In genomic region chr2:234884591-234884990, GRCh38 we compare ENCODE assay signal across 17 cellular contexts.
DNase-seq lines count a peak whose midpoint lies in the region; ATAC-seq and TF ChIP-seq lines count a peak whose summit lies in the region.
"Had no signal": no experiment of that assay in that cellular context is flagged by ENCODE, and none has a peak within 500 bp of the region (broad histone marks: within the 10 kb centered on the region; RNA-seq: fewer than 3 reads in every experiment).

No MANE protein-coding gene starts in this region.

- no peak for ATAC-seq in Panc1
- no peak for ATAC-seq in WTC11
- peak; percentile 20 for ATAC-seq in esophagus mucosa
- no peak for ATAC-seq in GM18907 (IDR thresholded peaks at IDR 0.05; ENCODE audit: unreplicated experiment)

- TF ChIP-seq CTCF in Panc1 (IDR thresholded peaks at IDR 0.05): no peak
- no peak for TF ChIP-seq CTCF in WTC11 (IDR thresholded peaks at IDR 0.05)
- no peak for TF ChIP-seq CTCF in neural crest cell (conservative IDR thresholded peaks at IDR 0.05)
- TF ChIP-seq CTCF in lower leg skin (IDR thresholded peaks at IDR 0.05): no peak
- TF ChIP-seq CTCF in neural progenitor cell (IDR thresholded peaks at IDR 0.05): no peak

- H3F3A ChIP-seq in neural progenitor cell (ENCODE audit: low read depth): peaks cover 4% of the 10 kb centered on the region

- H3K27me3 ChIP-seq in Panc1 (ENCODE audit: control insufficient read depth, insufficient read depth, low read length): no peaks in the 10 kb centered on the region
- H3K27me3 ChIP-seq in neural progenitor cell: no peaks in the 10 kb centered on the region
- H3K27me3 ChIP-seq: BE2C had no signal

- in situ Hi-C loops in Panc1 (cut with HindIII; ENCODE audit: low pct_unique_long_range_greater_than_20kb, low sequenced_read_pairs): loop anchor here (10.0 kb wide), 1 partner anchor 210 kb away; no protein-coding TSS in a partner anchor

- H3K4me1 ChIP-seq in Panc1 (ENCODE audit: control insufficient read depth, insufficient read depth, low read length) (peaks cover 31% of the 10 kb centered on the region), neural progenitor cell (peaks cover 19% of the 10 kb centered on the region)

- H3K27me3 Mint-ChIP-seq in WTC11 (ENCODE audit: low read depth) (no peaks in the 10 kb centered on the region), neural crest cell (ENCODE audit: low read depth) (no peaks in the 10 kb centered on the region), neural progenitor cell (ENCODE audit: insufficient read depth, low read depth) (peaks cover 6% of the 10 kb centered on the region)
- H3K27me3 Mint-ChIP-seq: CD4-positive, CD25-positive, alpha-beta regulatory T cell had no signal

- 82 to 85% methylated on average over 7 of the region's 7 CpGs for WGBS in lower leg skin, 2 donors

- no peak for DNase-seq in Panc1 (ENCODE audit: low read depth, low spot score)
- DNase-seq in WTC11 (ENCODE audit: low spot score): no peak
- DNase-seq in neural crest cell (ENCODE audit: low read depth, low spot score): no peak
- no peak for DNase-seq in lower leg skin (ENCODE audit: low spot score in 2 of 2)
- DNase-seq in NCI-H187 treated with DMSO at 0.1 percent for 48 hours (lab: John Stamatoyannopoulos, UW): no peak
- DNase-seq in neural progenitor cell (ENCODE audit: low spot score): no peak
- DNase-seq: ACHN; BE2C; C1 segment of cervical spinal cord; CD4-positive, CD25-positive, alpha-beta regulatory T cell; CD8-positive, alpha-beta memory T cell; COR-L47; DMS 273 treated with DMSO at 0.1 percent for 48 hours; DMS53; H9 had no signal

- H2AFZ ChIP-seq in neural progenitor cell (replicated peaks): no peak overlapping the region

- H3K27ac Mint-ChIP-seq in WTC11: 0 out of 2 replicates have a peak overlapping the region, but pooled peaks have one; percentile 32
- H3K27ac Mint-ChIP-seq in neural crest cell (ENCODE audit: unreplicated experiment): no peak overlapping the region
- no peak overlapping the region for H3K27ac Mint-ChIP-seq in neural progenitor cell
- H3K27ac Mint-ChIP-seq: CD4-positive, CD25-positive, alpha-beta regulatory T cell had no signal

- H3K9me3 ChIP-seq in Panc1 (ENCODE audit: control insufficient read depth, insufficient read depth, low read depth, low read length): no peaks in the 10 kb centered on the region
- H3K9me3 ChIP-seq in neural progenitor cell (ENCODE audit: low read depth): no peaks in the 10 kb centered on the region
- H3K9me3 ChIP-seq: BE2C had no signal

- no peak for TF ChIP-seq POLR2A in lower leg skin (IDR thresholded peaks at IDR 0.05)

- POLR2A ChIA-PET in Panc1 (lab: Charles Lee) (no interaction called here), WTC11 (lab: Charles Lee) (no interaction called here)

- BruUV-seq in Panc1 (replicated peaks; lab: Mats Ljungman, UMichigan): no TSS peak

- H3K4me2 ChIP-seq in neural progenitor cell: no peak overlapping the region

- no peak overlapping the region for H3K9ac ChIP-seq in neural progenitor cell

- H3K4me3 Mint-ChIP-seq in WTC11 (no peak overlapping the region), neural crest cell (peak overlapping the region; percentile 47), neural progenitor cell (no peak overlapping the region)
- H3K4me3 Mint-ChIP-seq: CD4-positive, CD25-positive, alpha-beta regulatory T cell; CD8-positive, alpha-beta memory T cell; H9 had no signal

- H3K4me3 ChIP-seq in Panc1 (ENCODE audit: low read depth in 2 of 2, low read length in 2 of 2): no peak overlapping the region
- no peak overlapping the region for H3K4me3 ChIP-seq in lower leg skin (ENCODE audit: low read depth, poor library complexity, severe bottlenecking)
- no peak overlapping the region for H3K4me3 ChIP-seq in neural progenitor cell

- H3K36me3 Mint-ChIP-seq in WTC11 (peaks cover 7% of the 10 kb centered on the region; the same call in 1 of the 2 replicates), neural crest cell (ENCODE audit: low read depth) (peaks cover 10% of the 10 kb centered on the region), neural progenitor cell (no peaks in the 10 kb centered on the region)
- H3K36me3 Mint-ChIP-seq: CD4-positive, CD25-positive, alpha-beta regulatory T cell had no signal

- H4K20me1 ChIP-seq in neural progenitor cell (ENCODE audit: low read depth): no peaks in the 10 kb centered on the region

- H3K9me3 Mint-ChIP-seq in WTC11: peaks cover 9% of the 10 kb centered on the region
- H3K9me3 Mint-ChIP-seq in neural crest cell: no peaks in the 10 kb centered on the region
- H3K9me3 Mint-ChIP-seq in neural progenitor cell: peaks cover 3% of the 10 kb centered on the region

- intact Hi-C loops in Panc1 (cut with micrococcal nuclease; ENCODE audit: unreplicated experiment) (loop anchor here (5.0 to 10.0 kb wide), 3 partner anchors 73 to 330 kb away; no protein-coding TSS in a partner anchor), lower leg skin (cut with DNase I; ENCODE audit: low total_unique reads) (no loop called here)

- H3K4me1 Mint-ChIP-seq in WTC11: peaks cover 52% of the 10 kb centered on the region
- peaks cover 52% of the 10 kb centered on the region for H3K4me1 Mint-ChIP-seq in neural crest cell
- peaks cover 32% of the 10 kb centered on the region for H3K4me1 Mint-ChIP-seq in neural progenitor cell
- H3K4me1 Mint-ChIP-seq: CD8-positive, alpha-beta memory T cell had no signal

- CTCF ChIA-PET in Panc1 (lab: Charles Lee) (no interaction called here), WTC11 (lab: Charles Lee) (no interaction called here)

- no peaks in the 10 kb centered on the region for H3K79me2 ChIP-seq in neural progenitor cell (ENCODE audit: low read depth)

- H3K27ac ChIP-seq in Panc1 (ENCODE audit: low read length): 0 out of 2 replicates have a peak overlapping the region, but pooled peaks have one; percentile 30
- no peak overlapping the region for H3K27ac ChIP-seq in neural progenitor cell

- H3K36me3 ChIP-seq in Panc1 (ENCODE audit: control insufficient read depth, insufficient read depth, low read length) (no peaks in the 10 kb centered on the region), neural progenitor cell (no peaks in the 10 kb centered on the region)
- H3K36me3 ChIP-seq: BE2C had no signal

TF ChIP-seq in WTC11, 78 proteins besides CTCF, POLR2A, EP300 and RAD21:
- no peak for TF ChIP-seq FOXP1 (CRISPR knock-in tag; IDR thresholded peaks at IDR 0.05; ENCODE audit: borderline replicate concordance)
- TF ChIP-seq NFYB (CRISPR knock-in tag; conservative IDR thresholded peaks at IDR 0.05; ENCODE audit: low read depth): no peak
- TF ChIP-seq ZNF317 (CRISPR knock-in tag; IDR thresholded peaks at IDR 0.05; ENCODE audit: borderline replicate concordance, low read depth): peak; percentile 59; the same call in 1 of the 2 replicates
